In genomic region chr22:50244420-50245213, GRCh38 we compare ENCODE assay signal across 8 cellular contexts. TPM values are rescaled to one million over a fixed set of nuclear protein-coding genes. Genes with fewer than 3 reads are reported as not detected.
DNase-seq lines count a peak whose midpoint lies in the region; ATAC-seq and TF ChIP-seq lines count a peak whose summit lies in the region.

Gene TUBGCP6 (minus strand): TSS chr22:50245023. CDS start chr22:50244459, 564 bp downstream.

- ATAC-seq in GM21717 (IDR thresholded peaks at IDR 0.05; ENCODE audit: unreplicated experiment) = peak; percentile 45
- peak; percentile 91 for ATAC-seq in activated T-helper 17 cell treated with anti-CD3 and anti-CD28 coated beads, Interleukin-2, amount 50 U/mL, for 72 hours (replicated peaks)
- peak; percentile 94 to 95 for ATAC-seq in natural killer cell treated with Interleukin-12 subunit alpha and Interleukin-12 subunit beta and Interleukin-15 and Interleukin-18, amount 100 ng/mL, for 72 hours

- peak within 1 kb of the TSS; percentile 96 for H3K27ac Mint-ChIP-seq in activated T-helper 17 cell treated with anti-CD3 and anti-CD28 coated beads, Interleukin-2, amount 50 U/mL, for 72 hours
- peak within 1 kb of the TSS; percentile 94 for H3K27ac Mint-ChIP-seq in natural killer cell treated with Interleukin-12 subunit alpha and Interleukin-12 subunit beta and Interleukin-15 and Interleukin-18, amount 100 ng/mL, for 72 hours

- no peaks in the 10 kb centered on the region for H3K27me3 Mint-ChIP-seq in activated T-helper 17 cell treated with anti-CD3 and anti-CD28 coated beads, Interleukin-2, amount 50 U/mL, for 72 hours
- no peaks in the 10 kb centered on the region for H3K27me3 Mint-ChIP-seq in natural killer cell treated with Interleukin-12 subunit alpha and Interleukin-12 subunit beta and Interleukin-15 and Interleukin-18, amount 100 ng/mL, for 72 hours

- H3K4me3 Mint-ChIP-seq in activated T-helper 17 cell treated with anti-CD3 and anti-CD28 coated beads, Interleukin-2, amount 50 U/mL, for 72 hours = peak within 1 kb of the TSS; percentile 87
- peak within 1 kb of the TSS; percentile 98 for H3K4me3 Mint-ChIP-seq in natural killer cell treated with Interleukin-12 subunit alpha and Interleukin-12 subunit beta and Interleukin-15 and Interleukin-18, amount 100 ng/mL, for 72 hours

- DNase-seq in DMS153 treated with DMSO at 0.1 percent for 48 hours (lab: John Stamatoyannopoulos, UW; ENCODE audit: unreplicated experiment) (peak; percentile 78), KG1 (lab: John Stamatoyannopoulos, UW) (peak; percentile 54), RWPE1 (ENCODE audit: low spot score) (peak; percentile 72), fibroblast of mammary gland (ENCODE audit: low read depth) (peak; percentile 89)
- DNase-seq in natural killer cell treated with Interleukin-12 subunit alpha and Interleukin-12 subunit beta and Interleukin-15 and Interleukin-18, amount 100 ng/mL, for 72 hours (ENCODE audit: low spot score) = peak; percentile 95
- DNase-seq in stimulated activated naive CD4-positive, alpha-beta T cell treated with Interleukin-2 at 50 U/mL for 16 hours (lab: John Stamatoyannopoulos, UW) = peak; percentile 91

- peaks cover 70% of the 10 kb centered on the region for H3K36me3 Mint-ChIP-seq in activated T-helper 17 cell treated with anti-CD3 and anti-CD28 coated beads, Interleukin-2, amount 50 U/mL, for 72 hours (ENCODE audit: low read depth)
- peaks cover 6% of the 10 kb centered on the region for H3K36me3 Mint-ChIP-seq in natural killer cell treated with Interleukin-12 subunit alpha and Interleukin-12 subunit beta and Interleukin-15 and Interleukin-18, amount 100 ng/mL, for 72 hours

- TF ChIP-seq CTCF in RWPE1 (conservative IDR thresholded peaks at IDR 0.05; ENCODE audit: low read depth) (no peak), fibroblast of mammary gland (conservative IDR thresholded peaks at IDR 0.05; ENCODE audit: control insufficient read depth, insufficient read depth, low read depth, low read length) (no peak)

- H3K9me3 Mint-ChIP-seq in activated T-helper 17 cell treated with anti-CD3 and anti-CD28 coated beads, Interleukin-2, amount 50 U/mL, for 72 hours = no peaks in the 10 kb centered on the region
- no peaks in the 10 kb centered on the region for H3K9me3 Mint-ChIP-seq in natural killer cell treated with Interleukin-12 subunit alpha and Interleukin-12 subunit beta and Interleukin-15 and Interleukin-18, amount 100 ng/mL, for 72 hours

- peak within 1 kb of the TSS; percentile 77 for H3K4me3 ChIP-seq in fibroblast of mammary gland (ENCODE audit: control insufficient read depth, low read depth, low read length)

- H3K4me1 Mint-ChIP-seq in activated T-helper 17 cell treated with anti-CD3 and anti-CD28 coated beads, Interleukin-2, amount 50 U/mL, for 72 hours = peaks cover 23% of the 10 kb centered on the region
- H3K4me1 Mint-ChIP-seq in natural killer cell treated with Interleukin-12 subunit alpha and Interleukin-12 subunit beta and Interleukin-15 and Interleukin-18, amount 100 ng/mL, for 72 hours (ENCODE audit: low read depth in 2 of 2) = peaks cover 26 to 35% of the 10 kb centered on the region in 2 donors

- POLR2A ChIA-PET in RWPE1 (lab: Yijun Ruan, JAX; ENCODE audit: low non-redundant PET) = no interaction called here

- peak within 1 kb of the TSS; percentile 89 for H3K27ac ChIP-seq in RWPE1

- CTCF ChIA-PET in RWPE1 (lab: Yijun Ruan, JAX) = interaction anchor here (0.6 kb wide), 1 partner anchor 415 kb away, joined by 3 read pairs; no protein-coding TSS in a partner anchor

RNA-seq across cellular contexts. Expression of gene TUBGCP6, which starts in this region (rescaled TPM):
- total RNA-seq in activated T-helper 17 cell treated with anti-CD3 and anti-CD28 coated beads, Interleukin-2, amount 50 U/mL, for 72 hours = 10 to 100 TPM; 44.5 to 51.1 TPM
- total RNA-seq in natural killer cell treated with Interleukin-12 subunit alpha and Interleukin-12 subunit beta and Interleukin-15 and Interleukin-18, amount 100 ng/mL, for 72 hours = 10 to 100 TPM; 47.6 to 80.1 TPM

Comparison
In these comparisons a context has a peak if more than half of its experiments do, and no peak if none do; other contexts are left out.
1. Peak in every context shown above with its lines: DNase-seq, ATAC-seq, H3K4me3 ChIP-seq and H3K27ac ChIP-seq.